Comparison of ENCODE assay signal across 27 cellular contexts in genomic region chr17:80924807-80925610, GRCh38.
"Had no signal": no experiment of that assay in that cellular context is flagged by ENCODE, and none has a peak within 500 bp of the region (broad histone marks: within the 10 kb centered on the region; RNA-seq: fewer than 3 reads in every experiment).

No MANE protein-coding gene starts in this region.

- H3K4me3 Mint-ChIP-seq: activated CD4-positive, alpha-beta memory T cell treated with anti-CD3 and anti-CD28 coated beads, Interleukin-2, amount 10 ng/mL, durations not matched to agents 7 days and 5 days; activated CD4-positive, alpha-beta T cell treated with anti-CD3 and anti-CD28 coated beads, Interleukin-2, amount 10 ng/mL, durations not matched to agents 7 days and 5 days; activated T-cell treated with anti-CD3 and anti-CD28 coated beads, Interleukin-2, amount 50 U/mL, for 24 hours; endodermal cell; nephron; T-helper 17 cell; type B pancreatic cell had no signal

- H3K27ac Mint-ChIP-seq: activated CD4-positive, alpha-beta memory T cell treated with anti-CD3 and anti-CD28 coated beads, Interleukin-2, amount 10 ng/mL, durations not matched to agents 7 days and 5 days; activated CD4-positive, alpha-beta T cell treated with anti-CD3 and anti-CD28 coated beads, Interleukin-2, amount 10 ng/mL, durations not matched to agents 7 days and 5 days; activated T-cell treated with anti-CD3 and anti-CD28 coated beads, Interleukin-2, amount 50 U/mL, for 24 hours; endodermal cell; T-helper 17 cell had no signal

- H3K27ac ChIP-seq: esophagus muscularis mucosa, foreskin keratinocyte, heart right ventricle, neutrophil, ovary, psoas muscle, testis, vagina had no signal

- H3K36me3 ChIP-seq: ovary had no signal

- H3K4me1 ChIP-seq: foreskin keratinocyte, psoas muscle had no signal

- DNase-seq: activated CD4-positive, alpha-beta memory T cell treated with anti-CD3 and anti-CD28 coated beads, Interleukin-2, amount 10 ng/mL, durations not matched to agents 7 days and 5 days; activated CD4-positive, alpha-beta T cell treated with anti-CD3 and anti-CD28 coated beads, Interleukin-2, amount 10 ng/mL, durations not matched to agents 7 days and 5 days; activated CD4-positive, CD25-positive, alpha-beta regulatory T cell treated with anti-CD3 and anti-CD28 coated beads, Interleukin-2, amount 50 U/mL, for 72 hours; activated CD8-positive, alpha-beta memory T cell treated with anti-CD3 and anti-CD28 coated beads, Interleukin-2, amount 50 U/mL, for 48 hours; activated gamma-delta T cell treated with Interleukin-2 at 50 U/mL for 16 hours; activated naive CD4-positive, alpha-beta T cell treated with anti-CD3 and anti-CD28 coated beads, Interleukin-2, amount 50 U/mL, for 16 hours; activated T-cell treated with anti-CD3 and anti-CD28 coated beads, Interleukin-2, amount 50 U/mL, for 24 hours; amniotic stem cell; caudate nucleus; endodermal cell; foreskin keratinocyte; heart right ventricle; kidney glomerular epithelial cell; mucosa of descending colon; stimulated activated CD4-positive, alpha-beta T cell treated with anti-CD3 and anti-CD28 coated beads, Interleukin-2, amount 100 ng/mL, for 48 hours; stimulated activated naive CD8-positive, alpha-beta T cell treated with anti-CD3 and anti-CD28 coated beads, Interleukin-15, Interleukin-2, amounts not matched to agents 100 U/mL and 50 U/mL, for 24 hours; T-helper 17 cell; T1000; testis had no signal

- H3K27me3 Mint-ChIP-seq: activated CD4-positive, alpha-beta memory T cell treated with anti-CD3 and anti-CD28 coated beads, Interleukin-2, amount 10 ng/mL, durations not matched to agents 7 days and 5 days; activated CD4-positive, alpha-beta T cell treated with anti-CD3 and anti-CD28 coated beads, Interleukin-2, amount 10 ng/mL, durations not matched to agents 7 days and 5 days; activated T-cell treated with anti-CD3 and anti-CD28 coated beads, Interleukin-2, amount 50 U/mL, for 24 hours; T-helper 17 cell; type B pancreatic cell had no signal

- H3K9me3 Mint-ChIP-seq: activated CD4-positive, alpha-beta memory T cell treated with anti-CD3 and anti-CD28 coated beads, Interleukin-2, amount 10 ng/mL, durations not matched to agents 7 days and 5 days; activated CD4-positive, alpha-beta T cell treated with anti-CD3 and anti-CD28 coated beads, Interleukin-2, amount 10 ng/mL, durations not matched to agents 7 days and 5 days; activated T-cell treated with anti-CD3 and anti-CD28 coated beads, Interleukin-2, amount 50 U/mL, for 24 hours; endodermal cell; nephron; type B pancreatic cell had no signal

- H3K27me3 ChIP-seq: esophagus muscularis mucosa, foreskin keratinocyte, heart right ventricle, neutrophil, ovary, testis, vagina had no signal

- H3K9me3 ChIP-seq: esophagus muscularis mucosa, heart right ventricle, mucosa of descending colon, neutrophil, ovary, psoas muscle, testis, vagina had no signal

- H3K4me1 Mint-ChIP-seq: activated CD4-positive, alpha-beta memory T cell treated with anti-CD3 and anti-CD28 coated beads, Interleukin-2, amount 10 ng/mL, durations not matched to agents 7 days and 5 days; activated CD4-positive, alpha-beta T cell treated with anti-CD3 and anti-CD28 coated beads, Interleukin-2, amount 10 ng/mL, durations not matched to agents 7 days and 5 days had no signal

- ATAC-seq: foreskin keratinocyte; heart right ventricle; left lobe of liver; mucosa of descending colon; psoas muscle; stimulated activated naive CD8-positive, alpha-beta T cell treated with anti-CD3 and anti-CD28 coated beads, Interleukin-15, Interleukin-2, amounts not matched to agents 100 U/mL and 50 U/mL, for 24 hours; T-helper 17 cell had no signal

- H3K4me3 ChIP-seq: esophagus muscularis mucosa, heart right ventricle, mucosa of descending colon, ovary, psoas muscle, testis, vagina had no signal
